9 cellular contexts compared by ENCODE assay signal in the genomic region with DNA sequence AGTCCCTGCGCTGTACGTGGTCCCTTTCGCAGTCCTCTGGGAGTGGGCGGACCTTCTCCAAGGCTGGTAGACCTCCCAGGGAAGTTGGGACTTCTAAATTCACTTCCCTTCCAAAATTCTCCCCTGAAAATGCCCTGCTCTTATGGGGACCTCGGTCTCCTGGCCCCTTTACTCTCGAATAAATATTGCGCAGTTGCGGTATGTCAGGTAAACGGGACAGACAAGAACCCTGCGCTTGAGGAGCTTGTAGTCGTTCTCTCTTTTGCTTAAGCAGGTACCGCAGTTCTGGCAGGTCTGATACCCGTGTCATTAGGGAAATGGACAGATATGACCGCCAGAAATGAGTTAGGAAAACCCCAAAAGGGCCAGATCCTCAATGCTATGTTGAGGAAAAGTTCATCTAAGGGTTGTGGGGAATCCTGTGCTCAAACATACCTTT. TPM values are rescaled to one million over a fixed set of nuclear protein-coding genes. Genes with fewer than 3 reads are reported as not detected.
DNase-seq lines count a peak whose midpoint lies in the region; ATAC-seq and TF ChIP-seq lines count a peak whose summit lies in the region.
"Had no signal": no experiment of that assay in that cellular context is flagged by ENCODE, and none has a peak within 500 bp of the region (broad histone marks: within the 10 kb centered on the region; RNA-seq: fewer than 3 reads in every experiment).

No MANE protein-coding gene starts in this region.

- TF ChIP-seq POLR2A in esophagus muscularis mucosa (IDR thresholded peaks at IDR 0.05; ENCODE audit: low read depth) = no peak
- no peak for TF ChIP-seq POLR2A in sigmoid colon (IDR thresholded peaks at IDR 0.05)

- H3K27me3 ChIP-seq in PC-3 (ENCODE audit: low read length) (no peaks in the 10 kb centered on the region), esophagus muscularis mucosa (no peaks in the 10 kb centered on the region), sigmoid colon (no peaks in the 10 kb centered on the region)

- 4% methylated on average over 14 of the region's 14 CpGs for WGBS in esophagus muscularis mucosa
- 2 to 6% methylated on average over 14 of the region's 14 CpGs for WGBS in sigmoid colon, 2 donors

- H3K4me1 ChIP-seq in PC-3 (ENCODE audit: insufficient read depth, low read length) (peaks cover 20% of the 10 kb centered on the region), esophagus muscularis mucosa (peaks cover 9 to 12% (median 10%) of the 10 kb centered on the region in 4 donors), sigmoid colon (peaks cover 0 to 8% (median 6%) of the 10 kb centered on the region in 4 donors)

- TSS peak; percentile 88 for BruUV-seq in PC-3 (replicated peaks; lab: Mats Ljungman, UMichigan)

- TF ChIP-seq EP300 in esophagus muscularis mucosa (IDR thresholded peaks at IDR 0.05) (no peak), sigmoid colon (IDR thresholded peaks at IDR 0.05) (no peak)

- peak overlapping the region; percentile 93 for H3K4me3 ChIP-seq in PC-3 (ENCODE audit: low read length)
- peak overlapping the region; percentile 57 to 67 (median 60) for H3K4me3 ChIP-seq in esophagus muscularis mucosa
- peak overlapping the region in 3 of 4 donors; percentile 51 to 57 (median 53) for H3K4me3 ChIP-seq in sigmoid colon

- peaks cover 50% of the 10 kb centered on the region for H3K79me2 ChIP-seq in PC-3 (ENCODE audit: low read length)

- H3K4me2 ChIP-seq in PC-3 (ENCODE audit: low read length) = peak overlapping the region; percentile 97

- intact Hi-C loops in PC-3 (cut with micrococcal nuclease) (no loop called here), esophagus muscularis mucosa (cut with DNase I) (no loop called here), sigmoid colon (cut with DNase I) (loop anchor here (2.0 kb wide), 1 partner anchor 35 kb away; the partner anchor contains the start of gene RPS8)

- H3K27ac ChIP-seq in PC-3 (ENCODE audit: low read length) (peak overlapping the region; percentile 41; the same call in 1 of the 2 replicates), esophagus muscularis mucosa (replicated peaks in 1 of 4) (peak overlapping the region; percentile 81 to 90 (median 88)), sigmoid colon (peak overlapping the region in 2 of 4 donors; percentile 87 to 89)

- H2AFZ ChIP-seq in PC-3 (ENCODE audit: low read length) = peak overlapping the region; percentile 92

- no peaks in the 10 kb centered on the region for H3F3A ChIP-seq in PC-3 (ENCODE audit: low read length, unreplicated experiment)

- CTCF ChIA-PET in PC-3 (lab: Charles Lee) = no interaction called here

- TF ChIP-seq CTCF in PC-3 (conservative IDR thresholded peaks at IDR 0.05; ENCODE audit: low read depth, low read length) = no peak
- TF ChIP-seq CTCF in esophagus muscularis mucosa (IDR thresholded peaks at IDR 0.05) = no peak
- TF ChIP-seq CTCF in sigmoid colon (IDR thresholded peaks at IDR 0.05) = no peak

- H3K9me2 ChIP-seq in PC-3 (replicated peaks; ENCODE audit: low read length) = no peaks in the 10 kb centered on the region

- POLR2A ChIA-PET in PC-3 (lab: Charles Lee; ENCODE audit: unreplicated experiment) = interaction anchor here (0.5 kb wide), 1 partner anchor 11 kb away, joined by 8 read pairs; no protein-coding TSS in a partner anchor

- peak overlapping the region; percentile 84 for H3K9ac ChIP-seq in PC-3 (ENCODE audit: low read length)

- ATAC-seq in GM21447 (IDR thresholded peaks at IDR 0.05; ENCODE audit: unreplicated experiment) (peak; percentile 7), PC-3 (peak; percentile 48), HG03025 (IDR thresholded peaks at IDR 0.05; ENCODE audit: low FRiP score, unreplicated experiment) (no peak)

- peaks cover 6% of the 10 kb centered on the region; the same call in 1 of the 2 replicates for H3K36me3 ChIP-seq in PC-3 (ENCODE audit: low read depth, low read length)
- no peaks in the 10 kb centered on the region for H3K36me3 ChIP-seq in esophagus muscularis mucosa
- no peaks in the 10 kb centered on the region for H3K36me3 ChIP-seq in sigmoid colon

- H3K9me3 ChIP-seq in PC-3 (ENCODE audit: low read length) (no peaks in the 10 kb centered on the region), esophagus muscularis mucosa (no peaks in the 10 kb centered on the region), sigmoid colon (no peaks in the 10 kb centered on the region)

- peak; percentile 9 for DNase-seq in PC-3
- no peak for DNase-seq in esophagus muscularis mucosa (ENCODE audit: extremely low spot score)
- DNase-seq in sigmoid colon = no peak
- DNase-seq in inferior parietal cortex (ENCODE audit: extremely low spot score) = no peak
- no peak for DNase-seq in AG08396 (ENCODE audit: low spot score)
- no peak for DNase-seq in stimulated activated CD4-positive, alpha-beta T cell treated with anti-CD3 and anti-CD28 coated beads, Interleukin-2, amount 100 ng/mL, for 24 hours

- H4K20me1 ChIP-seq in PC-3 (ENCODE audit: low read length) = no peaks in the 10 kb centered on the region

RNA-seq across cellular contexts. Expression of gene KIF2C, which starts 0.6 kb away (rescaled TPM):
- total RNA-seq in PC-3 (2014; rRNA removed) (98.7 and 121 TPM in 2 replicates), esophagus muscularis mucosa (1 to 10 TPM in 2 of 4 donors, under 1 TPM in 2; 0.17 to 1.2 (median 0.96) TPM), sigmoid colon (1 to 10 TPM in 2 of 4 donors, under 1 TPM in 2; 0.36 to 2.0 (median 1.2) TPM)
- 10 to 100 TPM in 1 of 3 donors, 1 to 10 TPM in 1, under 1 TPM in 1; 0.60 to 16.2 (median 3.9) TPM for polyA plus RNA-seq in sigmoid colon

RNA-seq across cellular contexts. Expression of gene RNU5D-1, which starts 9.2 kb away (rescaled TPM):
- total RNA-seq in PC-3 (2014; rRNA removed) (not detected in 2 replicates), esophagus muscularis mucosa (not detected), sigmoid colon (not detected)
- not detected for polyA plus RNA-seq in sigmoid colon
- total RNA-seq: renal cortical epithelial cell had no signal

RNA-seq across cellular contexts. Expression of gene RPS8, which starts 35.1 kb away (rescaled TPM):
- total RNA-seq in PC-3 (2014; rRNA removed) (1,533 and 1,663 TPM in 2 replicates), esophagus muscularis mucosa (1,000 to 10,000 TPM; 1,063 to 2,408 (median 1,844) TPM), sigmoid colon (1,000 to 10,000 TPM; 2,554 to 3,717 (median 3,009) TPM)
- polyA plus RNA-seq in sigmoid colon = 1,000 to 10,000 TPM; 1,996 to 3,223 (median 2,310) TPM

RNA-seq across cellular contexts. Expression of gene BEST4, which starts 47.8 kb away (rescaled TPM):
- not detected in 2 replicates for total RNA-seq in PC-3 (2014; rRNA removed)
- under 1 TPM in 1 of 4 donors, not detected in 3; 0.29 TPM for total RNA-seq in esophagus muscularis mucosa
- total RNA-seq in sigmoid colon = 1 to 10 TPM in 1 of 4 donors, under 1 TPM in 1, not detected in 2; 0.33 to 1.1 TPM
- 10 to 100 TPM in 2 of 3 donors, 1 to 10 TPM in 1; 6.0 to 37.1 (median 10.2) TPM for polyA plus RNA-seq in sigmoid colon

RNA-seq across cellular contexts. Expression of gene PLK3, which starts 60.0 kb away (rescaled TPM):
- total RNA-seq in PC-3 (2014; rRNA removed) (38.9 and 44.0 TPM in 2 replicates), esophagus muscularis mucosa (10 to 100 TPM in 2 of 4 donors, 1 to 10 TPM in 2; 7.9 to 46.4 (median 10.5) TPM), sigmoid colon (10 to 100 TPM in 2 of 4 donors, 1 to 10 TPM in 2; 8.2 to 28.1 (median 11.0) TPM)
- polyA plus RNA-seq in sigmoid colon = 10 to 100 TPM in 2 of 3 donors, 1 to 10 TPM in 1; 7.2 to 12.1 (median 10.2) TPM

Comparison
In these comparisons a context has a peak if more than half of its experiments do, and no peak if none do; other contexts are left out.
1. RNA of gene KIF2C, which starts 0.6 kb away (total RNA-seq): 98.7 to 121 TPM in PC-3; 0.36 to 2.0 TPM in sigmoid colon and 0.17 to 1.2 TPM in esophagus muscularis mucosa; every median in the first group is over 10 times any median in the second.
2. Peak in every context shown above with its lines, with median percentiles within 50 percentile points of each other: H3K4me3 ChIP-seq.